9 cellular contexts compared by ENCODE assay signal in the genomic region with DNA sequence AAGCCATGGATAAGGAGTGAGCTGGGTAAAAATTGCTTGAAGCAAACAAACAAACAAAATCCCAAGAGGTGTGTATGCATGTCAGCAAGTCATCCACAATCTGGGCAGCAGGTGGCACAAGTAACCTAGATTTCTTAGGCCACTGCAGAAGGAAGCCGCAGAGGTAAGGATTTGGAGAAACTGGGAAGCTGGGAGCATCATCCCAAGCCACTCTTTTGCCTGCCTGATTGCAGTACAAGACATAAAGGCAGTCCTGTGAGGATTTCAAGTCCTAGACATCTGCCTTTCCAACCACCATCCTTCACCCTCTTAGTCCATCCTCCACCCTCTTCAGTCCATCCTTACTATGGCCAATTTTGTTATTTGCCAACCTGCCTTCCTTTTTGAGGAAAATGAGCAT.
DNase-seq lines count a peak whose midpoint lies in the region; ATAC-seq, FAIRE-seq and TF ChIP-seq lines count a peak whose summit lies in the region.
"Had no signal": no experiment of that assay in that cellular context is flagged by ENCODE, and none has a peak within 500 bp of the region (broad histone marks: within the 10 kb centered on the region; RNA-seq: fewer than 3 reads in every experiment).

No MANE protein-coding gene starts in this region.

- H4K5ac ChIP-seq in H9 (ENCODE audit: insufficient read length, low read depth, low read length), result no peak overlapping the region

- POLR2A ChIA-PET in CD4-positive, alpha-beta T cell (lab: Charles Lee), result no interaction called here

- H4K8ac ChIP-seq in H9 (replicated peaks; ENCODE audit: insufficient read length, low read depth, low read length), result no peak overlapping the region

- no peaks in the 10 kb centered on the region for H4K20me1 ChIP-seq in H9 (ENCODE audit: control insufficient read depth, insufficient read depth, insufficient read length)
- H4K20me1 ChIP-seq in astrocyte (ENCODE audit: insufficient read depth, low read length), result no peaks in the 10 kb centered on the region

- H2AK5ac ChIP-seq in H9 (ENCODE audit: insufficient read length, low read length), result no peak overlapping the region

- no peak overlapping the region for H3K14ac ChIP-seq in H9 (ENCODE audit: insufficient read depth, low read length)

- intact Hi-C loops in CD4-positive, alpha-beta T cell (cut with DNase I, micrococcal nuclease), result loop anchor here (1.0 to 10.0 kb wide), 3 partner anchors 28 to 254 kb away; partner anchors contain the start of gene BTBD10 (in 1 of the 2)

- H2BK120ac ChIP-seq in H9 (ENCODE audit: low read depth, low read length, poor library complexity, severe bottlenecking), result no peak overlapping the region

- ATAC-seq in CD4-positive, alpha-beta T cell (ENCODE audit: poor library complexity), result no peak
- ATAC-seq in stimulated activated memory B cell treated with anti-CD40 and anti-IgM and Interleukin-4, amounts not matched to agents 10 μg/mL and 1 μg/mL and 100 μg/mL, for 72 hours, result no peak
- ATAC-seq in GM21390 (IDR thresholded peaks at IDR 0.05; ENCODE audit: unreplicated experiment), result no peak

- H3K4me1 Mint-ChIP-seq in CD4-positive, alpha-beta T cell (ENCODE audit: low read depth), result peaks cover 31% of the 10 kb centered on the region
- H3K4me1 Mint-ChIP-seq in H9 (peaks cover 20 to 21% of the 10 kb centered on the region in 2 experiments), astrocyte (ENCODE audit: low read depth, unreplicated experiment) (peaks cover 40% of the 10 kb centered on the region)
- H3K4me1 Mint-ChIP-seq in stimulated activated memory B cell treated with anti-CD40 and anti-IgM and Interleukin-4, amounts not matched to agents 10 μg/mL and 1 μg/mL and 100 μg/mL, for 72 hours, result peaks cover 22% of the 10 kb centered on the region

- H3K36me3 Mint-ChIP-seq in CD4-positive, alpha-beta T cell (ENCODE audit: low read depth), result no peaks in the 10 kb centered on the region
- no peaks in the 10 kb centered on the region for H3K36me3 Mint-ChIP-seq in H9 (ENCODE audit: insufficient read depth in 1 of 3, low read depth in 3 of 3)
- H3K36me3 Mint-ChIP-seq in astrocyte (ENCODE audit: low read depth, unreplicated experiment), result no peaks in the 10 kb centered on the region
- no peaks in the 10 kb centered on the region for H3K36me3 Mint-ChIP-seq in stimulated activated memory B cell treated with anti-CD40 and anti-IgM and Interleukin-4, amounts not matched to agents 10 μg/mL and 1 μg/mL and 100 μg/mL, for 72 hours
- H3K36me3 Mint-ChIP-seq: IgD-negative memory B cell had no signal

- H2BK12ac ChIP-seq in H9 (ENCODE audit: insufficient read length, low read depth, low read length), result no peak overlapping the region

- H3K4me1 ChIP-seq in H9 (ENCODE audit: insufficient read depth, low read length) (peaks cover 5% of the 10 kb centered on the region; the same call in 1 of the 2 replicates), astrocyte (ENCODE audit: insufficient read depth, low read length) (peaks cover 45% of the 10 kb centered on the region)

- FAIRE-seq in astrocyte (lab: Jason Lieb, UNC), result peak; percentile 90

- H3K79me2 ChIP-seq in H9 (ENCODE audit: insufficient read depth, low read length) (no peaks in the 10 kb centered on the region), astrocyte (ENCODE audit: insufficient read depth, low read length) (no peaks in the 10 kb centered on the region)

- CTCF ChIA-PET in CD4-positive, alpha-beta T cell (lab: Charles Lee), result interaction anchor here (2.5 kb wide), 1 partner anchor 125 kb away, joined by 6 read pairs; no protein-coding TSS in a partner anchor

- no peak overlapping the region for H2BK15ac ChIP-seq in H9 (ENCODE audit: low read depth, low read length)

- H3K9ac ChIP-seq in H9 (ENCODE audit: extremely low read depth, insufficient read length, low read length), result no peak overlapping the region
- no peak overlapping the region for H3K9ac ChIP-seq in astrocyte (ENCODE audit: low read length)

- peak; percentile 38 for TF ChIP-seq CTCF in CD4-positive, alpha-beta T cell (IDR thresholded peaks at IDR 0.05)
- TF ChIP-seq CTCF in H9 (conservative IDR thresholded peaks at IDR 0.05) (peak; percentile 83), astrocyte (IDR thresholded peaks at IDR 0.05; ENCODE audit: insufficient read depth, low read depth, low read length) (peak; percentile 72)

- H3K27ac Mint-ChIP-seq in CD4-positive, alpha-beta T cell, result no peak overlapping the region
- no peak overlapping the region for H3K27ac Mint-ChIP-seq in H9
- H3K27ac Mint-ChIP-seq in astrocyte (ENCODE audit: unreplicated experiment), result no peak overlapping the region
- no peak overlapping the region for H3K27ac Mint-ChIP-seq in stimulated activated memory B cell treated with anti-CD40 and anti-IgM and Interleukin-4, amounts not matched to agents 10 μg/mL and 1 μg/mL and 100 μg/mL, for 72 hours

- H3K4ac ChIP-seq in H9 (ENCODE audit: low read depth, low read length), result no peak overlapping the region

- no peak overlapping the region for H3K18ac ChIP-seq in H9 (ENCODE audit: insufficient read length, low read depth, low read length)

- no peak overlapping the region for H3K4me3 Mint-ChIP-seq in CD4-positive, alpha-beta T cell
- H3K4me3 Mint-ChIP-seq in H9 (no peak overlapping the region), astrocyte (ENCODE audit: unreplicated experiment) (no peak overlapping the region)
- H3K4me3 Mint-ChIP-seq in stimulated activated memory B cell treated with anti-CD40 and anti-IgM and Interleukin-4, amounts not matched to agents 10 μg/mL and 1 μg/mL and 100 μg/mL, for 72 hours, result no peak overlapping the region
- H3K4me3 Mint-ChIP-seq: IgD-negative memory B cell had no signal

- no peaks in the 10 kb centered on the region for H3K27me3 ChIP-seq in CD4-positive, alpha-beta T cell (ENCODE audit: control insufficient read depth, insufficient read depth, low read length)
- H3K27me3 ChIP-seq in H9 (ENCODE audit: insufficient read depth, low read length), result no peaks in the 10 kb centered on the region
- no peaks in the 10 kb centered on the region for H3K27me3 ChIP-seq in astrocyte (ENCODE audit: insufficient read depth, low read length)

- H3K4me2 ChIP-seq in H9 (ENCODE audit: insufficient read depth, insufficient read length, low read length) (no peak overlapping the region), astrocyte (ENCODE audit: low read length) (no peak overlapping the region)

- no CpG with 5 or more reads among the region's 1 CpG for WGBS in H9 (ENCODE audit: extremely low coverage, insufficient read length, low lambda C conversion rate)

- H3K36me3 ChIP-seq in astrocyte (ENCODE audit: insufficient read depth, low read length), result no peaks in the 10 kb centered on the region

- H3K27me3 Mint-ChIP-seq in CD4-positive, alpha-beta T cell, result no peaks in the 10 kb centered on the region
- H3K27me3 Mint-ChIP-seq in H9 (ENCODE audit: low read depth) (no peaks in the 10 kb centered on the region), astrocyte (ENCODE audit: low read depth, unreplicated experiment) (no peaks in the 10 kb centered on the region)
- H3K27me3 Mint-ChIP-seq in stimulated activated memory B cell treated with anti-CD40 and anti-IgM and Interleukin-4, amounts not matched to agents 10 μg/mL and 1 μg/mL and 100 μg/mL, for 72 hours, result peaks cover 38% of the 10 kb centered on the region

- H2AFZ ChIP-seq in H9 (ENCODE audit: low read length), result no peak overlapping the region
- no peak overlapping the region for H2AFZ ChIP-seq in astrocyte (ENCODE audit: low read depth, low read length)

- H3K79me1 ChIP-seq in H9 (ENCODE audit: insufficient read depth, low read depth, low read length, poor library complexity, severe bottlenecking), result no peaks in the 10 kb centered on the region

- no peaks in the 10 kb centered on the region for H3K9me3 ChIP-seq in CD4-positive, alpha-beta T cell (ENCODE audit: control insufficient read depth, low read length)
- H3K9me3 ChIP-seq in H9 (ENCODE audit: control insufficient read depth, low read depth, low read length), result no peaks in the 10 kb centered on the region
- no peaks in the 10 kb centered on the region for H3K9me3 ChIP-seq in astrocyte (ENCODE audit: insufficient read depth, low read depth, low read length)

- H3T11ph ChIP-seq in H9 (ENCODE audit: low read length), result no peak overlapping the region

- no peaks in the 10 kb centered on the region for H3K9me3 Mint-ChIP-seq in CD4-positive, alpha-beta T cell
- H3K9me3 Mint-ChIP-seq in H9, result no peaks in the 10 kb centered on the region
- no peaks in the 10 kb centered on the region for H3K9me3 Mint-ChIP-seq in astrocyte (ENCODE audit: unreplicated experiment)
- no peaks in the 10 kb centered on the region for H3K9me3 Mint-ChIP-seq in stimulated activated memory B cell treated with anti-CD40 and anti-IgM and Interleukin-4, amounts not matched to agents 10 μg/mL and 1 μg/mL and 100 μg/mL, for 72 hours
- H3K9me3 Mint-ChIP-seq: IgD-negative memory B cell had no signal

- peak in 2 of 10 experiments; percentile 17 for DNase-seq in CD4-positive, alpha-beta T cell
- DNase-seq in H9 (peak; percentile 79), NCI-H460 (ENCODE audit: extremely low read depth, low read depth) (peak; percentile 58), astrocyte (ENCODE audit: low read depth) (peak; percentile 59), hippocampal formation (lab: John Stamatoyannopoulos, UW) (peak; percentile 19 to 74)
- peak; percentile 37 for DNase-seq in stimulated activated CD8-positive, alpha-beta memory T cell treated with anti-CD3 and anti-CD28 coated beads, Interleukin-4, amount 100 ng/mL, for 48 hours

- no peak overlapping the region for H2BK5ac ChIP-seq in H9 (ENCODE audit: insufficient read length, low read length)

- H2BK20ac ChIP-seq in H9 (ENCODE audit: low read depth, low read length, poor library complexity, severe bottlenecking), result no peak overlapping the region

- H3K23ac ChIP-seq in H9 (ENCODE audit: insufficient read length, low read depth, low read length), result no peak overlapping the region

- H3K4me3 ChIP-seq in astrocyte (ENCODE audit: insufficient read depth, low read depth, low read length), result no peak overlapping the region

- H3K56ac ChIP-seq in H9 (ENCODE audit: insufficient read length, low read depth, low read length), result no peak overlapping the region

- no peaks in the 10 kb centered on the region for H3K23me2 ChIP-seq in H9 (ENCODE audit: insufficient read length, low read depth, low read length, poor library complexity, severe bottlenecking)

- H3K27ac ChIP-seq in CD4-positive, alpha-beta T cell (ENCODE audit: low read depth, low read length), result no peak overlapping the region
- H3K27ac ChIP-seq in H9 (ENCODE audit: insufficient read length, low read depth, low read length) (no peak overlapping the region), astrocyte (ENCODE audit: low read depth, low read length) (no peak overlapping the region)

- no peak overlapping the region for H4K91ac ChIP-seq in H9 (ENCODE audit: insufficient read length, low read depth, low read length)
